16 cellular contexts compared by ENCODE assay signal in the genomic region with DNA sequence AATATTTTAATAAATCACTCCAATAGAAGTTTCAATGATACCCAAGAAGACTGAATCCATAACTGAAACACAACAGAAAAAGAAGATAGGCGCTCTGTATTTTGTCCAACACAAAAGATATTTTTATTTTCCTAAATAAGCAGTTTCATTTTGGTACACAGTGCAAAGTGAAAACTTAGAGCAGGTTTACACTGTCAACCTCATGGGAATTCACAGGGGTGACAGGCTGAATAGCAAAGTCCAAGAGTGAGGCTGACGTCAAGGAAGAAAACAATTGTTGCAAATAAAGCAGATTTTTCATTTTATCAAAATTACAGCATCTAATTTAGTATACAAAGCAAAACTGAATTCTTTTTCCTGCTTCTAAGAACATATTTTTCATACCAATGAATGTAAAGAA. TPM values are rescaled to one million over a fixed set of nuclear protein-coding genes. Genes with fewer than 3 reads are reported as not detected.
DNase-seq lines count a peak whose midpoint lies in the region; ATAC-seq and TF ChIP-seq lines count a peak whose summit lies in the region.
"Had no signal": no experiment of that assay in that cellular context is flagged by ENCODE, and none has a peak within 500 bp of the region (broad histone marks: within the 10 kb centered on the region; RNA-seq: fewer than 3 reads in every experiment).

No MANE protein-coding gene starts in this region.

- H3K36me3 Mint-ChIP-seq in activated CD4-positive, alpha-beta T cell treated with anti-CD3 and anti-CD28 coated beads for 36 hours (ENCODE audit: low read depth): peaks cover 95% of the 10 kb centered on the region
- H3K36me3 Mint-ChIP-seq in activated naive CD8-positive, alpha-beta T cell treated with anti-CD3 and anti-CD28 coated beads, Interleukin-2, amount 50 U/mL, for 24 hours (ENCODE audit: low read depth): peaks cover 98% of the 10 kb centered on the region
- H3K36me3 Mint-ChIP-seq in activated naive CD8-positive, alpha-beta T cell treated with anti-CD3 and anti-CD28 coated beads for 36 hours: peaks cover 92% of the 10 kb centered on the region
- H3K36me3 Mint-ChIP-seq in activated T-helper 17 cell treated with anti-CD3 and anti-CD28 coated beads, Interleukin-2, amount 50 U/mL, for 72 hours (ENCODE audit: low read depth): peaks cover 100% of the 10 kb centered on the region
- peaks cover 98% of the 10 kb centered on the region for H3K36me3 Mint-ChIP-seq in activated T-helper 2 cell treated with anti-CD3 and anti-CD28 coated beads, Interferon-gamma antibody, Interleukin-2, Interleukin-4, amounts not matched to agents 10 μg/mL and 5 μg/mL and 100 μg/mL, durations not matched to agents 14 hours and 24 hours and 36 hours (ENCODE audit: low read depth)

- H3K9me3 ChIP-seq in osteoblast (ENCODE audit: low read depth, low read length): no peaks in the 10 kb centered on the region

- POLR2A ChIA-PET in activated CD4-positive, alpha-beta T cell treated with anti-CD3 and anti-CD28 coated beads for 36 hours (lab: Charles Lee): interaction anchor here (2.1 kb wide), 1 partner anchor 29 kb away, joined by 15 read pairs; the partner anchor contains the start of gene NAMPT

- H3K27me3 ChIP-seq in osteoblast (ENCODE audit: insufficient read depth, low read length): no peaks in the 10 kb centered on the region

- H3K4me3 Mint-ChIP-seq in activated CD4-positive, alpha-beta T cell treated with anti-CD3 and anti-CD28 coated beads for 36 hours: no peak overlapping the region
- no peak overlapping the region for H3K4me3 Mint-ChIP-seq in activated naive CD8-positive, alpha-beta T cell treated with anti-CD3 and anti-CD28 coated beads, Interleukin-2, amount 50 U/mL, for 24 hours
- H3K4me3 Mint-ChIP-seq in activated naive CD8-positive, alpha-beta T cell treated with anti-CD3 and anti-CD28 coated beads for 36 hours: no peak overlapping the region
- H3K4me3 Mint-ChIP-seq in activated T-helper 17 cell treated with anti-CD3 and anti-CD28 coated beads, Interleukin-2, amount 50 U/mL, for 72 hours: peak overlapping the region; percentile 50
- H3K4me3 Mint-ChIP-seq in activated T-helper 2 cell treated with anti-CD3 and anti-CD28 coated beads, Interferon-gamma antibody, Interleukin-2, Interleukin-4, amounts not matched to agents 10 μg/mL and 5 μg/mL and 100 μg/mL, durations not matched to agents 14 hours and 24 hours and 36 hours (ENCODE audit: low read depth): no peak overlapping the region
- H3K4me3 Mint-ChIP-seq: CD14-positive monocyte, H9 had no signal

- no peak for TF ChIP-seq CTCF in osteoblast (IDR thresholded peaks at IDR 0.05; ENCODE audit: extremely low read depth, low read depth, low read length)

- no peaks in the 10 kb centered on the region for H3K9me3 Mint-ChIP-seq in activated CD4-positive, alpha-beta T cell treated with anti-CD3 and anti-CD28 coated beads for 36 hours (ENCODE audit: low read depth)
- peaks cover 4% of the 10 kb centered on the region for H3K9me3 Mint-ChIP-seq in activated naive CD8-positive, alpha-beta T cell treated with anti-CD3 and anti-CD28 coated beads, Interleukin-2, amount 50 U/mL, for 24 hours
- H3K9me3 Mint-ChIP-seq in activated naive CD8-positive, alpha-beta T cell treated with anti-CD3 and anti-CD28 coated beads for 36 hours: peaks cover 1% of the 10 kb centered on the region
- no peaks in the 10 kb centered on the region for H3K9me3 Mint-ChIP-seq in activated T-helper 17 cell treated with anti-CD3 and anti-CD28 coated beads, Interleukin-2, amount 50 U/mL, for 72 hours
- H3K9me3 Mint-ChIP-seq in activated T-helper 2 cell treated with anti-CD3 and anti-CD28 coated beads, Interferon-gamma antibody, Interleukin-2, Interleukin-4, amounts not matched to agents 10 μg/mL and 5 μg/mL and 100 μg/mL, durations not matched to agents 14 hours and 24 hours and 36 hours: no peaks in the 10 kb centered on the region
- H3K9me3 Mint-ChIP-seq: H9 had no signal

- H3K27ac ChIP-seq in osteoblast (ENCODE audit: low read depth, low read length): no peak overlapping the region
- H3K27ac ChIP-seq: 22Rv1 had no signal

- intact Hi-C loops in activated CD4-positive, alpha-beta T cell treated with anti-CD3 and anti-CD28 coated beads for 36 hours (cut with DNase I, micrococcal nuclease): no loop called here
- intact Hi-C loops in activated T-helper 2 cell treated with anti-CD3 and anti-CD28 coated beads, Interferon-gamma antibody, Interleukin-2, Interleukin-4, amounts not matched to agents 10 μg/mL and 5 μg/mL and 100 μg/mL, durations not matched to agents 14 hours and 24 hours and 36 hours (cut with micrococcal nuclease): loop anchor here (5.0 kb wide), 3 partner anchors 79 to 206 kb away; no protein-coding TSS in a partner anchor

- no peaks in the 10 kb centered on the region for H3K79me2 ChIP-seq in osteoblast (ENCODE audit: insufficient read depth, low read length)

- H3K27ac Mint-ChIP-seq in activated CD4-positive, alpha-beta T cell treated with anti-CD3 and anti-CD28 coated beads for 36 hours: peak overlapping the region; percentile 89
- peak overlapping the region; percentile 12 for H3K27ac Mint-ChIP-seq in activated naive CD8-positive, alpha-beta T cell treated with anti-CD3 and anti-CD28 coated beads, Interleukin-2, amount 50 U/mL, for 24 hours
- no peak overlapping the region for H3K27ac Mint-ChIP-seq in activated naive CD8-positive, alpha-beta T cell treated with anti-CD3 and anti-CD28 coated beads for 36 hours
- H3K27ac Mint-ChIP-seq in activated T-helper 17 cell treated with anti-CD3 and anti-CD28 coated beads, Interleukin-2, amount 50 U/mL, for 72 hours: peak overlapping the region; percentile 91
- no peak overlapping the region for H3K27ac Mint-ChIP-seq in activated T-helper 2 cell treated with anti-CD3 and anti-CD28 coated beads, Interferon-gamma antibody, Interleukin-2, Interleukin-4, amounts not matched to agents 10 μg/mL and 5 μg/mL and 100 μg/mL, durations not matched to agents 14 hours and 24 hours and 36 hours
- H3K27ac Mint-ChIP-seq: H9 had no signal

- CTCF ChIA-PET in activated CD4-positive, alpha-beta T cell treated with anti-CD3 and anti-CD28 coated beads for 36 hours (lab: Charles Lee): no interaction called here

- no peaks in the 10 kb centered on the region for H3K27me3 Mint-ChIP-seq in activated CD4-positive, alpha-beta T cell treated with anti-CD3 and anti-CD28 coated beads for 36 hours
- H3K27me3 Mint-ChIP-seq in activated naive CD8-positive, alpha-beta T cell treated with anti-CD3 and anti-CD28 coated beads, Interleukin-2, amount 50 U/mL, for 24 hours: no peaks in the 10 kb centered on the region
- no peaks in the 10 kb centered on the region for H3K27me3 Mint-ChIP-seq in activated naive CD8-positive, alpha-beta T cell treated with anti-CD3 and anti-CD28 coated beads for 36 hours
- H3K27me3 Mint-ChIP-seq in activated T-helper 17 cell treated with anti-CD3 and anti-CD28 coated beads, Interleukin-2, amount 50 U/mL, for 72 hours: no peaks in the 10 kb centered on the region
- no peaks in the 10 kb centered on the region for H3K27me3 Mint-ChIP-seq in activated T-helper 2 cell treated with anti-CD3 and anti-CD28 coated beads, Interferon-gamma antibody, Interleukin-2, Interleukin-4, amounts not matched to agents 10 μg/mL and 5 μg/mL and 100 μg/mL, durations not matched to agents 14 hours and 24 hours and 36 hours (ENCODE audit: low read depth)

- no peaks in the 10 kb centered on the region for H4K20me1 ChIP-seq in osteoblast (ENCODE audit: insufficient read depth, low read length)

- peaks cover 17% of the 10 kb centered on the region for H3K36me3 ChIP-seq in osteoblast (ENCODE audit: insufficient read depth, low read length)

- no peak for ATAC-seq in activated CD4-positive, alpha-beta T cell treated with anti-CD3 and anti-CD28 coated beads for 36 hours
- no peak for ATAC-seq in activated naive CD8-positive, alpha-beta T cell treated with anti-CD3 and anti-CD28 coated beads, Interleukin-2, amount 50 U/mL, for 24 hours
- no peak for ATAC-seq in activated T-helper 17 cell treated with anti-CD3 and anti-CD28 coated beads, Interleukin-2, amount 50 U/mL, for 72 hours (replicated peaks)
- ATAC-seq: Right ventricle myocardium inferior had no signal

- no peak overlapping the region for H2AFZ ChIP-seq in osteoblast (ENCODE audit: low read length)

- H3K4me1 Mint-ChIP-seq in activated CD4-positive, alpha-beta T cell treated with anti-CD3 and anti-CD28 coated beads for 36 hours: peaks cover 68% of the 10 kb centered on the region
- peaks cover 61% of the 10 kb centered on the region for H3K4me1 Mint-ChIP-seq in activated naive CD8-positive, alpha-beta T cell treated with anti-CD3 and anti-CD28 coated beads, Interleukin-2, amount 50 U/mL, for 24 hours
- H3K4me1 Mint-ChIP-seq in activated naive CD8-positive, alpha-beta T cell treated with anti-CD3 and anti-CD28 coated beads for 36 hours: peaks cover 40% of the 10 kb centered on the region
- peaks cover 28% of the 10 kb centered on the region for H3K4me1 Mint-ChIP-seq in activated T-helper 17 cell treated with anti-CD3 and anti-CD28 coated beads, Interleukin-2, amount 50 U/mL, for 72 hours
- H3K4me1 Mint-ChIP-seq in activated T-helper 2 cell treated with anti-CD3 and anti-CD28 coated beads, Interferon-gamma antibody, Interleukin-2, Interleukin-4, amounts not matched to agents 10 μg/mL and 5 μg/mL and 100 μg/mL, durations not matched to agents 14 hours and 24 hours and 36 hours (ENCODE audit: low read depth): peaks cover 55% of the 10 kb centered on the region
- H3K4me1 Mint-ChIP-seq: CD14-positive monocyte had no signal

- H3K4me1 ChIP-seq in osteoblast (ENCODE audit: insufficient read depth, low read length): no peaks in the 10 kb centered on the region

- H3K4me3 ChIP-seq in osteoblast (ENCODE audit: insufficient read depth, low read length): no peak overlapping the region

- no peak for DNase-seq in activated CD4-positive, alpha-beta T cell treated with anti-CD3 and anti-CD28 coated beads for 36 hours
- no peak for DNase-seq in activated CD4-positive, alpha-beta T cell treated with anti-CD3 and anti-CD28 coated beads, Interleukin-2, amount 50 U/mL, for 4 hours
- DNase-seq in activated naive CD8-positive, alpha-beta T cell treated with anti-CD3 and anti-CD28 coated beads, Interleukin-2, amount 50 U/mL, for 24 hours: no peak
- DNase-seq in activated naive CD8-positive, alpha-beta T cell treated with anti-CD3 and anti-CD28 coated beads for 36 hours: no peak
- DNase-seq in osteoblast (ENCODE audit: insufficient read length, low spot score, missing footprints): peak; percentile 6
- DNase-seq in activated T-helper 2 cell treated with anti-CD3 and anti-CD28 coated beads, Interferon-gamma antibody, Interleukin-2, Interleukin-4, amounts not matched to agents 10 μg/mL and 5 μg/mL and 100 μg/mL, durations not matched to agents 14 hours and 24 hours and 36 hours (ENCODE audit: low spot score): no peak
- no peak for DNase-seq in NCI-H1092 treated with DMSO at 0.1 percent for 48 hours (lab: John Stamatoyannopoulos, UW)
- DNase-seq: DMS79 treated with DMSO at 0.1 percent for 48 hours; H9; NCI-H1694 treated with DMSO at 0.1 percent for 48 hours; NCI-H748 treated with DMSO at 0.1 percent for 48 hours; NK-92 treated with Interleukin-12 subunit alpha and Interleukin-12 subunit beta, amount 100 ng/mL, for 24 hours had no signal

- H3K4me2 ChIP-seq in osteoblast (ENCODE audit: insufficient read depth, low read length): no peak overlapping the region

RNA-seq across cellular contexts. Expression of gene NAMPT, which starts 28.6 kb away (rescaled TPM):
- total RNA-seq in activated CD4-positive, alpha-beta T cell treated with anti-CD3 and anti-CD28 coated beads for 36 hours: 1,000 to 10,000 TPM in 1 of 2 experiments, 100 to 1,000 TPM in 1; 825 to 1,205 TPM
- total RNA-seq in activated naive CD8-positive, alpha-beta T cell treated with anti-CD3 and anti-CD28 coated beads for 36 hours: 100 to 1,000 TPM; 590 to 613 TPM
- total RNA-seq in activated T-helper 17 cell treated with anti-CD3 and anti-CD28 coated beads, Interleukin-2, amount 50 U/mL, for 72 hours: 100 to 1,000 TPM; 296 to 469 TPM
- total RNA-seq in osteoblast: 51.9 and 55.0 TPM in 2 replicates
- 348 and 379 TPM in 2 replicates for total RNA-seq in activated T-helper 2 cell treated with anti-CD3 and anti-CD28 coated beads, Interferon-gamma antibody, Interleukin-2, Interleukin-4, amounts not matched to agents 10 μg/mL and 5 μg/mL and 100 μg/mL, durations not matched to agents 14 hours and 24 hours and 36 hours

Comparison
In these comparisons a context has a peak if more than half of its experiments do, and no peak if none do; other contexts are left out.
1. H3K27ac Mint-ChIP-seq: peak in activated CD4-positive, alpha-beta T cell treated with anti-CD3 and anti-CD28 coated beads for 36 hours (single experiment), activated naive CD8-positive, alpha-beta T cell treated with anti-CD3 and anti-CD28 coated beads, Interleukin-2, amount 50 U/mL, for 24 hours (single experiment) and activated T-helper 17 cell treated with anti-CD3 and anti-CD28 coated beads, Interleukin-2, amount 50 U/mL, for 72 hours (single experiment); none in activated naive CD8-positive, alpha-beta T cell treated with anti-CD3 and anti-CD28 coated beads for 36 hours (single experiment) and activated T-helper 2 cell treated with anti-CD3 and anti-CD28 coated beads, Interferon-gamma antibody, Interleukin-2, Interleukin-4, amounts not matched to agents 10 μg/mL and 5 μg/mL and 100 μg/mL, durations not matched to agents 14 hours and 24 hours and 36 hours (single experiment).